In the genomic region with DNA sequence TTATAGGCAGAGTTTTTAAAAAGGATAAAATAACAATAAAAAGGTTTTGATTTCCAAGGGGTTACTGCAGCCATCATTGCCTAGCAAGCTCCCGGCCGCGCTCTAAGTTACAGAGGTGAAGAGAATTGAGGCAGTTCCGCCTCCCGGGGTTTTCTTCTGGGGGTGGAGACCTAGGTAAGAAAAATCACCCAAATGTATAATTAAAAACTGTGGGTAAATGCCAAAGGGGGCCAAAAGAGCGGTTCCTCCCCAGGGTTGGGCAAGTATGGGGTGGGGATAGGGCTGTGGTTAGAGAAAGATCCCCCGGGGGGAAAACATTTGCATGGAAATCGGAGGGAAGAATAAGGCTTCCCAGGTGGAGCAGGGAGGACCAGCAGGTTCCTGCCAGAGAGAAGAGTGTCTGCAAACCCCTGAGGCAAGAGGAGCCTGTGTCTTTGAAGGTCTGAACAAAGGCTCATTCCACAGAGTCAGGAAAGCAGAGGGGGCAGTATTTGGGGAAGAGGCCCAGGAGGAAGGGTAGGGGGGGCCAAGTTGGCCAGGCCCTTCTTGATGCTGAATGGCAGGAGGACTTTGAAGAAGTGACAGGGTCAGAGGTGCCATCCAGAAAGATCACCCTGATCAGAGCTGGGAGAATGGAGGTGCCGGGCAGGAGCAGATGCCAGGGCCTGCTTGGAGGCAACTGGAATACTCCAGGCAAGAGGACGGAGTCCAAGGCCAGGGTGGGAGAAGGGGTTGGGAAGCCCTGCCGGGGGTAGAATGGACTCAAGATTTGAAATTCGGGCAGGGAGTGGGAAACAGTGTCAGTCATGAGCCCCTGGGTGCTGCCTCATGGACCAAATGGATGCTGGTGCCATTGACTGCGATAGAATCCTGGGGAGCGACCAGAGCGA, we compare ENCODE assay signal across 25 cellular contexts.
DNase-seq lines count a peak whose midpoint lies in the region; ATAC-seq and TF ChIP-seq lines count a peak whose summit lies in the region.
"Had no signal": no experiment of that assay in that cellular context is flagged by ENCODE, and none has a peak within 500 bp of the region (broad histone marks: within the 10 kb centered on the region; RNA-seq: fewer than 3 reads in every experiment).

No MANE protein-coding gene starts in this region.

- CTCF ChIA-PET in activated CD8-positive, alpha-beta memory T cell treated with anti-CD3 and anti-CD28 coated beads, Interleukin-2, amount 10 ng/mL, durations not matched to agents 7 days and 5 days (lab: Charles Lee), result no interaction called here
- CTCF ChIA-PET in WTC11 (lab: Charles Lee), result interaction anchor here (0.8 kb wide), 2 partner anchors 38 to 154 kb away, joined by 4 read pairs; no protein-coding TSS in a partner anchor

- H3K27me3 Mint-ChIP-seq in activated CD8-positive, alpha-beta memory T cell treated with anti-CD3 and anti-CD28 coated beads, Interleukin-2, amount 10 ng/mL, durations not matched to agents 7 days and 5 days, result peaks cover 6% of the 10 kb centered on the region
- peaks cover 25% of the 10 kb centered on the region for H3K27me3 Mint-ChIP-seq in WTC11 (ENCODE audit: low read depth)
- H3K27me3 Mint-ChIP-seq in CD14-positive monocyte (ENCODE audit: low read depth in 3 of 3), result peaks cover 0 to 6% (median 2%) of the 10 kb centered on the region in 3 donors

- intact Hi-C loops in CD14-positive monocyte (cut with micrococcal nuclease), result no loop called here

- no peak for ATAC-seq in activated CD8-positive, alpha-beta memory T cell treated with anti-CD3 and anti-CD28 coated beads, Interleukin-2, amount 10 ng/mL, durations not matched to agents 7 days and 5 days
- ATAC-seq in WTC11, result peak; percentile 92
- ATAC-seq: heart left ventricle; left ventricle myocardium superior; naive thymus-derived CD4-positive, alpha-beta T cell; stimulated activated naive B cell treated with anti-CD40 and anti-IgM and Interleukin-4, amounts not matched to agents 10 μg/mL and 1 μg/mL and 100 μg/mL, for 72 hours; T-helper 17 cell had no signal

- no peaks in the 10 kb centered on the region for H3K4me1 Mint-ChIP-seq in activated CD8-positive, alpha-beta memory T cell treated with anti-CD3 and anti-CD28 coated beads, Interleukin-2, amount 10 ng/mL, durations not matched to agents 7 days and 5 days
- H3K4me1 Mint-ChIP-seq in WTC11 (peaks cover 16% of the 10 kb centered on the region), CD14-positive monocyte (peaks cover 19% of the 10 kb centered on the region)
- H3K4me1 Mint-ChIP-seq: stimulated activated naive B cell treated with anti-CD40 and anti-IgM and Interleukin-4, amounts not matched to agents 10 μg/mL and 1 μg/mL and 100 μg/mL, for 72 hours; T-helper 17 cell had no signal

- H3K4me3 Mint-ChIP-seq in activated CD8-positive, alpha-beta memory T cell treated with anti-CD3 and anti-CD28 coated beads, Interleukin-2, amount 10 ng/mL, durations not matched to agents 7 days and 5 days, result no peak overlapping the region
- H3K4me3 Mint-ChIP-seq in WTC11, result peak overlapping the region; percentile 35
- no peak overlapping the region for H3K4me3 Mint-ChIP-seq in CD14-positive monocyte
- H3K4me3 Mint-ChIP-seq: activated CD4-positive, alpha-beta memory T cell treated with anti-CD3 and anti-CD28 coated beads, Interleukin-2, amount 10 ng/mL, durations not matched to agents 7 days and 5 days; activated naive CD4-positive, alpha-beta T cell treated with anti-CD3 and anti-CD28 coated beads, Interleukin-2, amount 50 U/mL, for 24 hours; naive thymus-derived CD4-positive, alpha-beta T cell; stimulated activated naive B cell treated with anti-CD40 and anti-IgM and Interleukin-4, amounts not matched to agents 10 μg/mL and 1 μg/mL and 100 μg/mL, for 72 hours; T-helper 17 cell had no signal

- POLR2A ChIA-PET in WTC11 (lab: Charles Lee), result no interaction called here

- no peak overlapping the region for H3K27ac Mint-ChIP-seq in activated CD8-positive, alpha-beta memory T cell treated with anti-CD3 and anti-CD28 coated beads, Interleukin-2, amount 10 ng/mL, durations not matched to agents 7 days and 5 days
- no peak overlapping the region for H3K27ac Mint-ChIP-seq in WTC11
- H3K27ac Mint-ChIP-seq in CD14-positive monocyte, result peak overlapping the region in 1 of 7 donors; percentile 1
- H3K27ac Mint-ChIP-seq: activated CD4-positive, alpha-beta memory T cell treated with anti-CD3 and anti-CD28 coated beads, Interleukin-2, amount 10 ng/mL, durations not matched to agents 7 days and 5 days; activated naive CD4-positive, alpha-beta T cell treated with anti-CD3 and anti-CD28 coated beads, Interleukin-2, amount 50 U/mL, for 24 hours; activated T-helper 2 cell treated with anti-CD3 and anti-CD28 coated beads, Interferon-gamma antibody, Interleukin-2, Interleukin-4, amounts not matched to agents 10 μg/mL and 5 μg/mL and 100 μg/mL, durations not matched to agents 14 hours and 24 hours and 36 hours; naive thymus-derived CD4-positive, alpha-beta T cell; stimulated activated naive B cell treated with anti-CD40 and anti-IgM and Interleukin-4, amounts not matched to agents 10 μg/mL and 1 μg/mL and 100 μg/mL, for 72 hours; T-helper 17 cell had no signal

- no peaks in the 10 kb centered on the region for H3K9me3 Mint-ChIP-seq in activated CD8-positive, alpha-beta memory T cell treated with anti-CD3 and anti-CD28 coated beads, Interleukin-2, amount 10 ng/mL, durations not matched to agents 7 days and 5 days (ENCODE audit: low read depth)
- H3K9me3 Mint-ChIP-seq in WTC11 (peaks cover 6% of the 10 kb centered on the region; the same call in 1 of the 2 replicates), CD14-positive monocyte (peaks cover 0 to 3% (median 0%) of the 10 kb centered on the region in 7 donors)
- H3K9me3 Mint-ChIP-seq: activated CD4-positive, alpha-beta memory T cell treated with anti-CD3 and anti-CD28 coated beads, Interleukin-2, amount 10 ng/mL, durations not matched to agents 7 days and 5 days; activated naive CD4-positive, alpha-beta T cell treated with anti-CD3 and anti-CD28 coated beads, Interleukin-2, amount 50 U/mL, for 24 hours; activated T-helper 2 cell treated with anti-CD3 and anti-CD28 coated beads, Interferon-gamma antibody, Interleukin-2, Interleukin-4, amounts not matched to agents 10 μg/mL and 5 μg/mL and 100 μg/mL, durations not matched to agents 14 hours and 24 hours and 36 hours had no signal

- no peaks in the 10 kb centered on the region for H3K36me3 Mint-ChIP-seq in activated CD8-positive, alpha-beta memory T cell treated with anti-CD3 and anti-CD28 coated beads, Interleukin-2, amount 10 ng/mL, durations not matched to agents 7 days and 5 days
- H3K36me3 Mint-ChIP-seq in WTC11, result no peaks in the 10 kb centered on the region
- no peaks in the 10 kb centered on the region for H3K36me3 Mint-ChIP-seq in CD14-positive monocyte
- H3K36me3 Mint-ChIP-seq: activated naive CD4-positive, alpha-beta T cell treated with anti-CD3 and anti-CD28 coated beads, Interleukin-2, amount 50 U/mL, for 24 hours; naive thymus-derived CD4-positive, alpha-beta T cell; stimulated activated naive B cell treated with anti-CD40 and anti-IgM and Interleukin-4, amounts not matched to agents 10 μg/mL and 1 μg/mL and 100 μg/mL, for 72 hours had no signal

- DNase-seq in activated CD8-positive, alpha-beta memory T cell treated with anti-CD3 and anti-CD28 coated beads for 24 hours, result peak; percentile 37
- DNase-seq in activated CD8-positive, alpha-beta memory T cell treated with anti-CD3 and anti-CD28 coated beads, Interleukin-2, amount 10 ng/mL, durations not matched to agents 7 days and 5 days, result no peak
- DNase-seq in WTC11 (ENCODE audit: low spot score) (peak; percentile 62), iPS-NIHi11 (ENCODE audit: low spot score) (peak; percentile 63), NCI-H1436 treated with DMSO at 0.1 percent for 48 hours (lab: John Stamatoyannopoulos, UW) (no peak), CD14-positive monocyte (ENCODE audit: low spot score) (no peak), NCI-H1436 (lab: John Stamatoyannopoulos, UW) (no peak), foreskin melanocyte (no peak)
- DNase-seq: activated CD4-positive, alpha-beta memory T cell treated with anti-CD3 and anti-CD28 coated beads, Interleukin-2, amount 10 ng/mL, durations not matched to agents 7 days and 5 days; activated CD4-positive, CD25-positive, alpha-beta regulatory T cell treated with anti-CD3 and anti-CD28 coated beads, Interleukin-2, amount 50 U/mL, for 72 hours; amygdala; GDM1; heart left ventricle; IMR-90; left ventricle myocardium superior; midbrain; naive thymus-derived CD4-positive, alpha-beta T cell; NCI-H1930; occipital lobe; OCI-M1; SK-N-SH; stimulated activated naive B cell treated with anti-CD40 and anti-IgM and Interleukin-4, amounts not matched to agents 10 μg/mL and 1 μg/mL and 100 μg/mL, for 72 hours; T-helper 17 cell had no signal

- TF ChIP-seq CTCF in WTC11 (IDR thresholded peaks at IDR 0.05) (no peak), CD14-positive monocyte (IDR thresholded peaks at IDR 0.05) (no peak)

TF ChIP-seq in WTC11, 78 proteins besides CTCF, POLR2A, EP300 and RAD21 (continues in another document):
- TF ChIP-seq GTF2I (CRISPR knock-in tag; conservative IDR thresholded peaks at IDR 0.05) (no peak), ZNF121 (CRISPR knock-in tag; IDR thresholded peaks at IDR 0.05) (no peak), ZNF263 (CRISPR knock-in tag; IDR thresholded peaks at IDR 0.05; ENCODE audit: low read depth) (peak; percentile 83; the same call in 1 of the 2 replicates), ZNF671 (CRISPR knock-in tag; IDR thresholded peaks at IDR 0.05) (no peak), SOX15 (CRISPR knock-in tag; IDR thresholded peaks at IDR 0.05) (no peak), ZNF423 (CRISPR knock-in tag; IDR thresholded peaks at IDR 0.05) (peak; percentile 96)
- TF ChIP-seq, protein P1, sequence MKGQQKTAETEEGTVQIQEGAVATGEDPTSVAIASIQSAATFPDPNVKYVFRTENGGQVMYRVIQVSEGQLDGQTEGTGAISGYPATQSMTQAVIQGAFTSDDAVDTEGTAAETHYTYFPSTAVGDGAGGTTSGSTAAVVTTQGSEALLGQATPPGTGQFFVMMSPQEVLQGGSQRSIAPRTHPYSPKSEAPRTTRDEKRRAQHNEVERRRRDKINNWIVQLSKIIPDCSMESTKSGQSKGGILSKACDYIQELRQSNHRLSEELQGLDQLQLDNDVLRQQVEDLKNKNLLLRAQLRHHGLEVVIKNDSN (CRISPR knock-in tag; IDR thresholded peaks at IDR 0.05), result no peak
- TF ChIP-seq, protein P2, sequence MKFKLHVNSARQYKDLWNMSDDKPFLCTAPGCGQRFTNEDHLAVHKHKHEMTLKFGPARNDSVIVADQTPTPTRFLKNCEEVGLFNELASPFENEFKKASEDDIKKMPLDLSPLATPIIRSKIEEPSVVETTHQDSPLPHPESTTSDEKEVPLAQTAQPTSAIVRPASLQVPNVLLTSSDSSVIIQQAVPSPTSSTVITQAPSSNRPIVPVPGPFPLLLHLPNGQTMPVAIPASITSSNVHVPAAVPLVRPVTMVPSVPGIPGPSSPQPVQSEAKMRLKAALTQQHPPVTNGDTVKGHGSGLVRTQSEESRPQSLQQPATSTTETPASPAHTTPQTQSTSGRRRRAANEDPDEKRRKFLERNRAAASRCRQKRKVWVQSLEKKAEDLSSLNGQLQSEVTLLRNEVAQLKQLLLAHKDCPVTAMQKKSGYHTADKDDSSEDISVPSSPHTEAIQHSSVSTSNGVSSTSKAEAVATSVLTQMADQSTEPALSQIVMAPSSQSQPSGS (CRISPR knock-in tag; IDR thresholded peaks at IDR 0.05; ENCODE audit: borderline replicate concordance, low read depth), result no peak

Comparison
In these comparisons a context has a peak if more than half of its experiments do, and no peak if none do; other contexts are left out.
1. DNase-seq: peak in activated CD8-positive, alpha-beta memory T cell treated with anti-CD3 and anti-CD28 coated beads for 24 hours (single experiment), WTC11 (single experiment) and iPS-NIHi11 (single experiment); none in activated CD8-positive, alpha-beta memory T cell treated with anti-CD3 and anti-CD28 coated beads, Interleukin-2, amount 10 ng/mL, durations not matched to agents 7 days and 5 days (single experiment), NCI-H1436 treated with DMSO at 0.1 percent for 48 hours (single experiment), CD14-positive monocyte (single experiment), NCI-H1436 (single experiment) and foreskin melanocyte (single experiment).